1 cellular context compared by ENCODE assay signal in the genomic region with DNA sequence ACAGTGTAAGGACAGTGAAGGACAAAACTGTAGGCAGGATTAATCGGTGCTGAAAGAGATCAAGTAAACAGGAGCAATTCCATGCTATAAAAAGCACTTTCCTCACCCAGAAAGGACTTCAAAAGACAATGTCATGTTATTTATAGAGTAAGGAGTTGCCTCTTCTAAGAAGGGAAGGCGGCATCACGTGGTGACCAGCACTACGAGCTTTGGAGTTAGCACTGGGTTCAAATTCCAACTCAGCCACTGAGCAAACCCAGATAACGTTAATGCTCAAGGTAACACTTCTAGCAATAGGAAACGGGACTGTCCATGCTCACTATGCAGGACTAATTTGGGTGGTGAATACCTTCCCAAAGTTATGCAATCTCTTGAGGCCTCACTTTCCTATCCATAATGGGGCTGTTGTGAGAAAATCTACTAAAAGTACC.
TF ChIP-seq lines count a peak whose summit lies in the region.

No MANE protein-coding gene starts in this region.

TF ChIP-seq in HepG2, 621 proteins besides CTCF, POLR2A, EP300 and RAD21 (continued from another document and continues in another):
- TF ChIP-seq, protein P1, sequence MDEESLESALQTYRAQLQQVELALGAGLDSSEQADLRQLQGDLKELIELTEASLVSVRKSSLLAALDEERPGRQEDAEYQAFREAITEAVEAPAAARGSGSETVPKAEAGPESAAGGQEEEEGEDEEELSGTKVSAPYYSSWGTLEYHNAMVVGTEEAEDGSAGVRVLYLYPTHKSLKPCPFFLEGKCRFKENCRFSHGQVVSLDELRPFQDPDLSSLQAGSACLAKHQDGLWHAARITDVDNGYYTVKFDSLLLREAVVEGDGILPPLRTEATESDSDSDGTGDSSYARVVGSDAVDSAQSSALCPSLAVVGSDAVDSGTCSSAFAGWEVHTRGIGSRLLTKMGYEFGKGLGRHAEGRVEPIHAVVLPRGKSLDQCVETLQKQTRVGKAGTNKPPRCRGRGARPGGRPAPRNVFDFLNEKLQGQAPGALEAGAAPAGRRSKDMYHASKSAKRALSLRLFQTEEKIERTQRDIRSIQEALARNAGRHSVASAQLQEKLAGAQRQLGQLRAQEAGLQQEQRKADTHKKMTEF (CRISPR knock-in tag; IDR thresholded peaks at IDR 0.05) = peak; percentile 81
- TF ChIP-seq, protein P2, sequence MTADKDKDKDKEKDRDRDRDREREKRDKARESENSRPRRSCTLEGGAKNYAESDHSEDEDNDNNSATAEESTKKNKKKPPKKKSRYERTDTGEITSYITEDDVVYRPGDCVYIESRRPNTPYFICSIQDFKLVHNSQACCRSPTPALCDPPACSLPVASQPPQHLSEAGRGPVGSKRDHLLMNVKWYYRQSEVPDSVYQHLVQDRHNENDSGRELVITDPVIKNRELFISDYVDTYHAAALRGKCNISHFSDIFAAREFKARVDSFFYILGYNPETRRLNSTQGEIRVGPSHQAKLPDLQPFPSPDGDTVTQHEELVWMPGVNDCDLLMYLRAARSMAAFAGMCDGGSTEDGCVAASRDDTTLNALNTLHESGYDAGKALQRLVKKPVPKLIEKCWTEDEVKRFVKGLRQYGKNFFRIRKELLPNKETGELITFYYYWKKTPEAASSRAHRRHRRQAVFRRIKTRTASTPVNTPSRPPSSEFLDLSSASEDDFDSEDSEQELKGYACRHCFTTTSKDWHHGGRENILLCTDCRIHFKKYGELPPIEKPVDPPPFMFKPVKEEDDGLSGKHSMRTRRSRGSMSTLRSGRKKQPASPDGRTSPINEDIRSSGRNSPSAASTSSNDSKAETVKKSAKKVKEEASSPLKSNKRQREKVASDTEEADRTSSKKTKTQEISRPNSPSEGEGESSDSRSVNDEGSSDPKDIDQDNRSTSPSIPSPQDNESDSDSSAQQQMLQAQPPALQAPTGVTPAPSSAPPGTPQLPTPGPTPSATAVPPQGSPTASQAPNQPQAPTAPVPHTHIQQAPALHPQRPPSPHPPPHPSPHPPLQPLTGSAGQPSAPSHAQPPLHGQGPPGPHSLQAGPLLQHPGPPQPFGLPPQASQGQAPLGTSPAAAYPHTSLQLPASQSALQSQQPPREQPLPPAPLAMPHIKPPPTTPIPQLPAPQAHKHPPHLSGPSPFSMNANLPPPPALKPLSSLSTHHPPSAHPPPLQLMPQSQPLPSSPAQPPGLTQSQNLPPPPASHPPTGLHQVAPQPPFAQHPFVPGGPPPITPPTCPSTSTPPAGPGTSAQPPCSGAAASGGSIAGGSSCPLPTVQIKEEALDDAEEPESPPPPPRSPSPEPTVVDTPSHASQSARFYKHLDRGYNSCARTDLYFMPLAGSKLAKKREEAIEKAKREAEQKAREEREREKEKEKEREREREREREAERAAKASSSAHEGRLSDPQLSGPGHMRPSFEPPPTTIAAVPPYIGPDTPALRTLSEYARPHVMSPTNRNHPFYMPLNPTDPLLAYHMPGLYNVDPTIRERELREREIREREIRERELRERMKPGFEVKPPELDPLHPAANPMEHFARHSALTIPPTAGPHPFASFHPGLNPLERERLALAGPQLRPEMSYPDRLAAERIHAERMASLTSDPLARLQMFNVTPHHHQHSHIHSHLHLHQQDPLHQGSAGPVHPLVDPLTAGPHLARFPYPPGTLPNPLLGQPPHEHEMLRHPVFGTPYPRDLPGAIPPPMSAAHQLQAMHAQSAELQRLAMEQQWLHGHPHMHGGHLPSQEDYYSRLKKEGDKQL (CRISPR knock-in tag; IDR thresholded peaks at IDR 0.05; ENCODE audit: low read depth) = peak; percentile 49; the same call in 1 of the 2 replicates
- TF ChIP-seq, protein P3, sequence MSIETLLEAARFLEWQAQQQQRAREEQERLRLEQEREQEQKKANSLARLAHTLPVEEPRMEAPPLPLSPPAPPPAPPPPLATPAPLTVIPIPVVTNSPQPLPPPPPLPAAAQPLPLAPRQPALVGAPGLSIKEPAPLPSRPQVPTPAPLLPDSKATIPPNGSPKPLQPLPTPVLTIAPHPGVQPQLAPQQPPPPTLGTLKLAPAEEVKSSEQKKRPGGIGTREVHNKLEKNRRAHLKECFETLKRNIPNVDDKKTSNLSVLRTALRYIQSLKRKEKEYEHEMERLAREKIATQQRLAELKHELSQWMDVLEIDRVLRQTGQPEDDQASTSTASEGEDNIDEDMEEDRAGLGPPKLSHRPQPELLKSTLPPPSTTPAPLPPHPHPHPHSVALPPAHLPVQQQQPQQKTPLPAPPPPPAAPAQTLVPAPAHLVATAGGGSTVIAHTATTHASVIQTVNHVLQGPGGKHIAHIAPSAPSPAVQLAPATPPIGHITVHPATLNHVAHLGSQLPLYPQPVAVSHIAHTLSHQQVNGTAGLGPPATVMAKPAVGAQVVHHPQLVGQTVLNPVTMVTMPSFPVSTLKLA (IDR thresholded peaks at IDR 0.05) = peak; percentile 32
- TF ChIP-seq, protein P4, sequence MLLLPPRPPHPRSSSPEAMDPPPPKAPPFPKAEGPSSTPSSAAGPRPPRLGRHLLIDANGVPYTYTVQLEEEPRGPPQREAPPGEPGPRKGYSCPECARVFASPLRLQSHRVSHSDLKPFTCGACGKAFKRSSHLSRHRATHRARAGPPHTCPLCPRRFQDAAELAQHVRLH (CRISPR knock-in tag; IDR thresholded peaks at IDR 0.05; ENCODE audit: borderline replicate concordance, low read depth) = no peak; the same call in none of the 2 replicates
- 0 out of 2 replicates have a peak, but pooled peaks have one; percentile 63 for TF ChIP-seq ZNF224 (CRISPR knock-in tag; IDR thresholded peaks at IDR 0.05)
- no peak for TF ChIP-seq ZNF550 (CRISPR knock-in tag; IDR thresholded peaks at IDR 0.05; ENCODE audit: borderline replicate concordance)
- TF ChIP-seq ZFP36L1 (CRISPR knock-in tag; IDR thresholded peaks at IDR 0.05) = peak; percentile 76; the same call in 1 of the 2 replicates
- TF ChIP-seq GATAD1 (CRISPR knock-in tag; IDR thresholded peaks at IDR 0.05) = peak; percentile 57; the same call in 1 of the 2 replicates
- no peak for TF ChIP-seq SIN3B (IDR thresholded peaks at IDR 0.05; ENCODE audit: low read length)
- peak; percentile 71; the same call in 1 of the 2 replicates for TF ChIP-seq SALL1 (CRISPR knock-in tag; IDR thresholded peaks at IDR 0.05)
- TF ChIP-seq, protein P5, sequence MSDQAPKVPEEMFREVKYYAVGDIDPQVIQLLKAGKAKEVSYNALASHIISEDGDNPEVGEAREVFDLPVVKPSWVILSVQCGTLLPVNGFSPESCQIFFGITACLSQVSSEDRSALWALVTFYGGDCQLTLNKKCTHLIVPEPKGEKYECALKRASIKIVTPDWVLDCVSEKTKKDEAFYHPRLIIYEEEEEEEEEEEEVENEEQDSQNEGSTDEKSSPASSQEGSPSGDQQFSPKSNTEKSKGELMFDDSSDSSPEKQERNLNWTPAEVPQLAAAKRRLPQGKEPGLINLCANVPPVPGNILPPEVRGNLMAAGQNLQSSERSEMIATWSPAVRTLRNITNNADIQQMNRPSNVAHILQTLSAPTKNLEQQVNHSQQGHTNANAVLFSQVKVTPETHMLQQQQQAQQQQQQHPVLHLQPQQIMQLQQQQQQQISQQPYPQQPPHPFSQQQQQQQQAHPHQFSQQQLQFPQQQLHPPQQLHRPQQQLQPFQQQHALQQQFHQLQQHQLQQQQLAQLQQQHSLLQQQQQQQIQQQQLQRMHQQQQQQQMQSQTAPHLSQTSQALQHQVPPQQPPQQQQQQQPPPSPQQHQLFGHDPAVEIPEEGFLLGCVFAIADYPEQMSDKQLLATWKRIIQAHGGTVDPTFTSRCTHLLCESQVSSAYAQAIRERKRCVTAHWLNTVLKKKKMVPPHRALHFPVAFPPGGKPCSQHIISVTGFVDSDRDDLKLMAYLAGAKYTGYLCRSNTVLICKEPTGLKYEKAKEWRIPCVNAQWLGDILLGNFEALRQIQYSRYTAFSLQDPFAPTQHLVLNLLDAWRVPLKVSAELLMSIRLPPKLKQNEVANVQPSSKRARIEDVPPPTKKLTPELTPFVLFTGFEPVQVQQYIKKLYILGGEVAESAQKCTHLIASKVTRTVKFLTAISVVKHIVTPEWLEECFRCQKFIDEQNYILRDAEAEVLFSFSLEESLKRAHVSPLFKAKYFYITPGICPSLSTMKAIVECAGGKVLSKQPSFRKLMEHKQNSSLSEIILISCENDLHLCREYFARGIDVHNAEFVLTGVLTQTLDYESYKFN (CRISPR knock-in tag; conservative IDR thresholded peaks at IDR 0.05) = peak; percentile 90
- 0 out of 2 replicates have a peak, but pooled peaks have one; percentile 65 for TF ChIP-seq RFXAP (CRISPR knock-in tag; IDR thresholded peaks at IDR 0.05; ENCODE audit: borderline replicate concordance)
- TF ChIP-seq ATAD3A (CRISPR knock-in tag; IDR thresholded peaks at IDR 0.05) = no peak
- TF ChIP-seq GATAD2A (CRISPR knock-in tag; IDR thresholded peaks at IDR 0.05) = peak; percentile 89
- no peak for TF ChIP-seq AGO1 (IDR thresholded peaks at IDR 0.05; ENCODE audit: low read depth, low read length, poor library complexity, severe bottlenecking)
- TF ChIP-seq, protein P6, sequence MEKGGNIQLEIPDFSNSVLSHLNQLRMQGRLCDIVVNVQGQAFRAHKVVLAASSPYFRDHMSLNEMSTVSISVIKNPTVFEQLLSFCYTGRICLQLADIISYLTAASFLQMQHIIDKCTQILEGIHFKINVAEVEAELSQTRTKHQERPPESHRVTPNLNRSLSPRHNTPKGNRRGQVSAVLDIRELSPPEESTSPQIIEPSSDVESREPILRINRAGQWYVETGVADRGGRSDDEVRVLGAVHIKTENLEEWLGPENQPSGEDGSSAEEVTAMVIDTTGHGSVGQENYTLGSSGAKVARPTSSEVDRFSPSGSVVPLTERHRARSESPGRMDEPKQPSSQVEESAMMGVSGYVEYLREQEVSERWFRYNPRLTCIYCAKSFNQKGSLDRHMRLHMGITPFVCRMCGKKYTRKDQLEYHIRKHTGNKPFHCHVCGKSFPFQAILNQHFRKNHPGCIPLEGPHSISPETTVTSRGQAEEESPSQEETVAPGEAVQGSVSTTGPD (CRISPR knock-in tag; IDR thresholded peaks at IDR 0.05) = no peak
- no peak for TF ChIP-seq GLI4 (CRISPR knock-in tag; IDR thresholded peaks at IDR 0.05; ENCODE audit: borderline replicate concordance)
- peak; percentile 88 for TF ChIP-seq CEBPB (IDR thresholded peaks at IDR 0.05; ENCODE audit: borderline replicate concordance, low read depth, low read length)
- peak; percentile 73 for TF ChIP-seq MIXL1 (CRISPR knock-in tag; IDR thresholded peaks at IDR 0.05)
- TF ChIP-seq SETDB1 (CRISPR knock-in tag; IDR thresholded peaks at IDR 0.05; ENCODE audit: borderline replicate concordance) = no peak
- peak; percentile 27; the same call in 1 of the 2 replicates for TF ChIP-seq MIER2 (CRISPR knock-in tag; IDR thresholded peaks at IDR 0.05)
- peak; percentile 90 for TF ChIP-seq ZMYM4 (CRISPR knock-in tag; IDR thresholded peaks at IDR 0.05)
- TF ChIP-seq HDAC1 (CRISPR knock-in tag; IDR thresholded peaks at IDR 0.05) = peak; percentile 76; the same call in 1 of the 2 replicates
- peak; percentile 69 for TF ChIP-seq PITX1 (CRISPR knock-in tag; IDR thresholded peaks at IDR 0.05)
- TF ChIP-seq ZNF468 (CRISPR knock-in tag; IDR thresholded peaks at IDR 0.05) = no peak
- TF ChIP-seq CBX2 (IDR thresholded peaks at IDR 0.05; ENCODE audit: low read depth, low read length) = no peak
- no peak for TF ChIP-seq CBX2 (CRISPR knock-in tag; IDR thresholded peaks at IDR 0.05; ENCODE audit: low read depth)
- TF ChIP-seq PHB2 (IDR thresholded peaks at IDR 0.05; ENCODE audit: partially characterized antibody) = no peak
- no peak for TF ChIP-seq ZNF713 (CRISPR knock-in tag; IDR thresholded peaks at IDR 0.05)
- TF ChIP-seq, protein P7, sequence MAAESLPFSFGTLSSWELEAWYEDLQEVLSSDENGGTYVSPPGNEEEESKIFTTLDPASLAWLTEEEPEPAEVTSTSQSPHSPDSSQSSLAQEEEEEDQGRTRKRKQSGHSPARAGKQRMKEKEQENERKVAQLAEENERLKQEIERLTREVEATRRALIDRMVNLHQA (CRISPR knock-in tag; IDR thresholded peaks at IDR 0.05) = 0 out of 2 replicates have a peak, but pooled peaks have one; percentile 0
- TF ChIP-seq, protein P8, sequence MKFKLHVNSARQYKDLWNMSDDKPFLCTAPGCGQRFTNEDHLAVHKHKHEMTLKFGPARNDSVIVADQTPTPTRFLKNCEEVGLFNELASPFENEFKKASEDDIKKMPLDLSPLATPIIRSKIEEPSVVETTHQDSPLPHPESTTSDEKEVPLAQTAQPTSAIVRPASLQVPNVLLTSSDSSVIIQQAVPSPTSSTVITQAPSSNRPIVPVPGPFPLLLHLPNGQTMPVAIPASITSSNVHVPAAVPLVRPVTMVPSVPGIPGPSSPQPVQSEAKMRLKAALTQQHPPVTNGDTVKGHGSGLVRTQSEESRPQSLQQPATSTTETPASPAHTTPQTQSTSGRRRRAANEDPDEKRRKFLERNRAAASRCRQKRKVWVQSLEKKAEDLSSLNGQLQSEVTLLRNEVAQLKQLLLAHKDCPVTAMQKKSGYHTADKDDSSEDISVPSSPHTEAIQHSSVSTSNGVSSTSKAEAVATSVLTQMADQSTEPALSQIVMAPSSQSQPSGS (CRISPR knock-in tag; IDR thresholded peaks at IDR 0.05) = peak; percentile 79; the same call in 1 of the 2 replicates
- TF ChIP-seq ZNF121 (CRISPR knock-in tag; IDR thresholded peaks at IDR 0.05) = peak; percentile 38; the same call in 1 of the 2 replicates
- TF ChIP-seq, protein P9, sequence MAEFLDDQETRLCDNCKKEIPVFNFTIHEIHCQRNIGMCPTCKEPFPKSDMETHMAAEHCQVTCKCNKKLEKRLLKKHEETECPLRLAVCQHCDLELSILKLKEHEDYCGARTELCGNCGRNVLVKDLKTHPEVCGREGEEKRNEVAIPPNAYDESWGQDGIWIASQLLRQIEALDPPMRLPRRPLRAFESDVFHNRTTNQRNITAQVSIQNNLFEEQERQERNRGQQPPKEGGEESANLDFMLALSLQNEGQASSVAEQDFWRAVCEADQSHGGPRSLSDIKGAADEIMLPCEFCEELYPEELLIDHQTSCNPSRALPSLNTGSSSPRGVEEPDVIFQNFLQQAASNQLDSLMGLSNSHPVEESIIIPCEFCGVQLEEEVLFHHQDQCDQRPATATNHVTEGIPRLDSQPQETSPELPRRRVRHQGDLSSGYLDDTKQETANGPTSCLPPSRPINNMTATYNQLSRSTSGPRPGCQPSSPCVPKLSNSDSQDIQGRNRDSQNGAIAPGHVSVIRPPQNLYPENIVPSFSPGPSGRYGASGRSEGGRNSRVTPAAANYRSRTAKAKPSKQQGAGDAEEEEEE (CRISPR knock-in tag; IDR thresholded peaks at IDR 0.05; ENCODE audit: borderline replicate concordance) = no peak
- TF ChIP-seq ZFAT (CRISPR knock-in tag; conservative IDR thresholded peaks at IDR 0.05) = 0 out of 2 replicates have a peak, but pooled peaks have one; percentile 27
- TF ChIP-seq, protein P10, sequence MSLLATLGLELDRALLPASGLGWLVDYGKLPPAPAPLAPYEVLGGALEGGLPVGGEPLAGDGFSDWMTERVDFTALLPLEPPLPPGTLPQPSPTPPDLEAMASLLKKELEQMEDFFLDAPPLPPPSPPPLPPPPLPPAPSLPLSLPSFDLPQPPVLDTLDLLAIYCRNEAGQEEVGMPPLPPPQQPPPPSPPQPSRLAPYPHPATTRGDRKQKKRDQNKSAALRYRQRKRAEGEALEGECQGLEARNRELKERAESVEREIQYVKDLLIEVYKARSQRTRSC (CRISPR knock-in tag; IDR thresholded peaks at IDR 0.05; ENCODE audit: low read depth) = no peak
- TF ChIP-seq, protein P11, sequence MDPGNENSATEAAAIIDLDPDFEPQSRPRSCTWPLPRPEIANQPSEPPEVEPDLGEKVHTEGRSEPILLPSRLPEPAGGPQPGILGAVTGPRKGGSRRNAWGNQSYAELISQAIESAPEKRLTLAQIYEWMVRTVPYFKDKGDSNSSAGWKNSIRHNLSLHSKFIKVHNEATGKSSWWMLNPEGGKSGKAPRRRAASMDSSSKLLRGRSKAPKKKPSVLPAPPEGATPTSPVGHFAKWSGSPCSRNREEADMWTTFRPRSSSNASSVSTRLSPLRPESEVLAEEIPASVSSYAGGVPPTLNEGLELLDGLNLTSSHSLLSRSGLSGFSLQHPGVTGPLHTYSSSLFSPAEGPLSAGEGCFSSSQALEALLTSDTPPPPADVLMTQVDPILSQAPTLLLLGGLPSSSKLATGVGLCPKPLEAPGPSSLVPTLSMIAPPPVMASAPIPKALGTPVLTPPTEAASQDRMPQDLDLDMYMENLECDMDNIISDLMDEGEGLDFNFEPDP (CRISPR knock-in tag; conservative IDR thresholded peaks at IDR 0.05) = no peak
